In genomic region chr4:3299122-3299521, GRCh38 we compare ENCODE assay signal across 14 cellular contexts. TPM values are rescaled to one million over a fixed set of nuclear protein-coding genes. Genes with fewer than 3 reads are reported as not detected.
"Had no signal": no experiment of that assay in that cellular context is flagged by ENCODE, and none has a peak within 500 bp of the region (broad histone marks: within the 10 kb centered on the region; RNA-seq: fewer than 3 reads in every experiment).

No MANE protein-coding gene starts in this region.

- H3K27me3 ChIP-seq: heart left ventricle, right atrium auricular region, upper lobe of right lung had no signal

- DNase-seq: activated CD4-positive, alpha-beta T cell treated with anti-CD3 and anti-CD28 coated beads, Interleukin-2, amount 10 ng/mL, durations not matched to agents 7 days and 5 days; activated CD4-positive, CD25-positive, alpha-beta regulatory T cell; dermis blood vessel endothelial cell; immature natural killer cell; left colon; stimulated activated naive CD8-positive, alpha-beta T cell treated with anti-CD3 and anti-CD28 coated beads, Interleukin-15, amount 100 ng/mL, for 72 hours; upper lobe of right lung had no signal

- H3K4me3 ChIP-seq: heart left ventricle, lung, right atrium auricular region, SK-N-MC, upper lobe of right lung had no signal

- ATAC-seq: activated naive CD4-positive, alpha-beta T cell treated with anti-CD3 and anti-CD28 coated beads, Interleukin-2, amount 50 U/mL, for 72 hours; activated T-helper 17 cell treated with anti-CD3 and anti-CD28 coated beads, Interleukin-2, amount 50 U/mL, for 72 hours; heart left ventricle; left colon; stimulated activated naive CD8-positive, alpha-beta T cell treated with anti-CD3 and anti-CD28 coated beads, Interleukin-15, amount 100 ng/mL, for 72 hours; upper lobe of right lung had no signal

- H3K27ac ChIP-seq: heart left ventricle, SK-N-MC, upper lobe of right lung had no signal

- H3K36me3 ChIP-seq: heart left ventricle, right atrium auricular region, upper lobe of right lung had no signal

- H3K9me3 ChIP-seq: right atrium auricular region, upper lobe of right lung had no signal

RNA-seq across cellular contexts. Expression of gene MSANTD1, which starts 50.2 kb away (rescaled TPM):
- total RNA-seq: epithelial cell of proximal tubule, right atrium auricular region had no signal
